Comparison of ENCODE assay signal across 18 cellular contexts in genomic region chr5:169574147-169574646, GRCh38.
"Had no signal": no experiment of that assay in that cellular context is flagged by ENCODE, and none has a peak within 500 bp of the region (broad histone marks: within the 10 kb centered on the region; RNA-seq: fewer than 3 reads in every experiment).

No MANE protein-coding gene starts in this region.

- H3K9me3 ChIP-seq: ascending aorta, body of pancreas, Peyer's patch had no signal

- H3K4me3 ChIP-seq: ascending aorta, body of pancreas, K562, Peyer's patch had no signal

- DNase-seq: activated CD4-positive, alpha-beta T cell treated with anti-CD3 and anti-CD28 coated beads for 4 hours; activated CD8-positive, alpha-beta memory T cell treated with anti-CD3 and anti-CD28 coated beads, Interleukin-2, amount 50 U/mL, for 48 hours; activated CD8-positive, alpha-beta T cell treated with anti-CD3 and anti-CD28 coated beads for 36 hours; activated effector memory CD4-positive, alpha-beta T cell treated with Interleukin-2 at 50 U/mL for 16 hours; activated naive CD4-positive, alpha-beta T cell; activated T-cell treated with anti-CD3 and anti-CD28 coated beads, Interleukin-2, amount 50 U/mL, for 24 hours; body of pancreas; Karpas-422; NCI-H1105 treated with DMSO at 0.1 percent for 48 hours; NCI-H1436 treated with DMSO at 0.1 percent for 48 hours; NCI-H187; NCI-H2081; NCI-H446; Peyer's patch; SHP77 treated with DMSO at 0.1 percent for 48 hours had no signal

- ATAC-seq: activated CD4-positive, CD25-positive, alpha-beta regulatory T cell treated with anti-CD3 and anti-CD28 coated beads, Interleukin-2, amount 50 U/mL, for 24 hours; activated CD8-positive, alpha-beta T cell treated with anti-CD3 and anti-CD28 coated beads for 36 hours; body of pancreas; K562 had no signal

- H3K36me3 ChIP-seq: ascending aorta, Peyer's patch had no signal

- H3K4me1 ChIP-seq: ascending aorta, Peyer's patch had no signal
